Comparison of ENCODE assay signal across 19 cellular contexts in the genomic region with DNA sequence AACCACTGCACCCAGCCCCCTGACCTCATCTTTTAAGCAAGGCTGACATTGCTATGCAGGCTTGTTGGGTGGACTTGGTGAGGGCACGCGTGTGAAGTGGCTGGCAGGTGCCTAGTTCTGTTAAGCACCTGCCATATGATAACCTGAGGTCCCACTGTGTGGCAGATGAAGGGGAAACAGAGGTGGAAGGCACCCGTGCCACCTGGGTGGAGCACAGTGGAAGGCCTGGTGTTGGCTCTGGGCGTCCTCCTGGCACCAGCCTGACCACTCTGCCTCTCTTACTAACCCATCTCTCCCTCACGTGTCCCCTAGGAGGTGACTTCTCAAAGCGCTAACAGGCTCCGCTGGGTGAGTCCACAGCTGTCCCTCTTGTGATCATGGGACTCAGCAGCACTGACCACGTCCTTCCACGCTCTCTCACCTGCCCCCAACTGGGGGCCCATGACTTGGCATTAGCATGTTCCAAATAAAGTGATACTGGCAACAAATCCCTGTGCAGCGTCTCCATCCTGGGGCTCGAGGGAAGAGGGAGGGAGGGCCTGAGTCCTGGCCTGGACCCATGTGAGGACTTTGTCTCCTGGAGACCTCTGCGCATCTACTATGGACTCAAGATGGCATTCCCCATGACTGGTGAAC. TPM values are rescaled to one million over a fixed set of nuclear protein-coding genes. Genes with fewer than 3 reads are reported as not detected.
DNase-seq lines count a peak whose midpoint lies in the region; ATAC-seq, FAIRE-seq and TF ChIP-seq lines count a peak whose summit lies in the region.
"Had no signal": no experiment of that assay in that cellular context is flagged by ENCODE, and none has a peak within 500 bp of the region (broad histone marks: within the 10 kb centered on the region; RNA-seq: fewer than 3 reads in every experiment).

No MANE protein-coding gene starts in this region.

- peaks cover 1% of the 10 kb centered on the region for H3K27me3 ChIP-seq in bronchial epithelial cell (ENCODE audit: control insufficient read depth, insufficient read depth, low read length)
- peaks cover 0 to 30% (median 0%) of the 10 kb centered on the region in 7 donors for H3K27me3 ChIP-seq in spleen (replicated peaks in 1 of 7)
- H3K27me3 ChIP-seq: BLaER1 treated with 17β-estradiol and CSF1 and Interleukin-3, amounts not matched to agents 10 nM and 100 nM had no signal

- H3K27ac ChIP-seq in spleen = no peak overlapping the region
- H3K27ac ChIP-seq: BLaER1 treated with 17β-estradiol and CSF1 and Interleukin-3, amounts not matched to agents 10 nM and 100 nM; GM23248 had no signal

- no peaks in the 10 kb centered on the region for H3K9me3 ChIP-seq in spleen
- H3K9me3 ChIP-seq: BLaER1 treated with 17β-estradiol and CSF1 and Interleukin-3, amounts not matched to agents 10 nM and 100 nM had no signal

- no peak for TF ChIP-seq CTCF in bronchial epithelial cell (IDR thresholded peaks at IDR 0.05; ENCODE audit: insufficient read depth, low read length, severe bottlenecking)
- TF ChIP-seq CTCF in spleen (IDR thresholded peaks at IDR 0.05 in 8 of 11, conservative IDR thresholded peaks at IDR 0.05 in 3 of 11) = no peak

- no peak for TF ChIP-seq POLR2A in spleen (IDR thresholded peaks at IDR 0.05)

- no peaks in the 10 kb centered on the region for H3K9me3 Mint-ChIP-seq in activated naive CD4-positive, alpha-beta T cell treated with anti-CD3 and anti-CD28 coated beads, Interleukin-2, amount 10 ng/mL, durations not matched to agents 7 days and 5 days
- H3K9me3 Mint-ChIP-seq in activated naive CD4-positive, alpha-beta T cell treated with anti-CD3 and anti-CD28 coated beads for 36 hours = no peaks in the 10 kb centered on the region
- H3K9me3 Mint-ChIP-seq: CD8-positive, alpha-beta T cell; IgD-negative memory B cell had no signal

- CTCF ChIA-PET in activated naive CD4-positive, alpha-beta T cell treated with anti-CD3 and anti-CD28 coated beads, Interleukin-2, amount 10 ng/mL, durations not matched to agents 7 days and 5 days (lab: Charles Lee) = no interaction called here
- CTCF ChIA-PET in activated naive CD4-positive, alpha-beta T cell treated with anti-CD3 and anti-CD28 coated beads for 36 hours (lab: Charles Lee) = no interaction called here

- ATAC-seq in GM19328 (IDR thresholded peaks at IDR 0.05; ENCODE audit: unreplicated experiment) = no peak
- ATAC-seq in GM18861 (IDR thresholded peaks at IDR 0.05; ENCODE audit: unreplicated experiment) = no peak
- ATAC-seq: CD8-positive, alpha-beta T cell; GM12878; HepG2 had no signal

- H3K27me3 Mint-ChIP-seq in activated naive CD4-positive, alpha-beta T cell treated with anti-CD3 and anti-CD28 coated beads, Interleukin-2, amount 10 ng/mL, durations not matched to agents 7 days and 5 days = peaks cover 43% of the 10 kb centered on the region
- no peaks in the 10 kb centered on the region for H3K27me3 Mint-ChIP-seq in activated naive CD4-positive, alpha-beta T cell treated with anti-CD3 and anti-CD28 coated beads for 36 hours (ENCODE audit: low read depth)

- no peak overlapping the region for H3K4me3 ChIP-seq in bronchial epithelial cell (ENCODE audit: low read depth, low read length)
- no peak overlapping the region for H3K4me3 ChIP-seq in spleen
- H3K4me3 ChIP-seq: BLaER1 treated with 17β-estradiol and CSF1 and Interleukin-3, amounts not matched to agents 10 nM and 100 nM; GM12878; GM23248 had no signal

- H3K4me1 Mint-ChIP-seq in activated naive CD4-positive, alpha-beta T cell treated with anti-CD3 and anti-CD28 coated beads, Interleukin-2, amount 10 ng/mL, durations not matched to agents 7 days and 5 days = peaks cover 8% of the 10 kb centered on the region
- peaks cover 6% of the 10 kb centered on the region for H3K4me1 Mint-ChIP-seq in activated naive CD4-positive, alpha-beta T cell treated with anti-CD3 and anti-CD28 coated beads for 36 hours (ENCODE audit: low read depth)

- DNase-seq in activated naive CD4-positive, alpha-beta T cell treated with anti-CD3 and anti-CD28 coated beads, Interleukin-2, amount 10 ng/mL, durations not matched to agents 7 days and 5 days = peak; percentile 13
- DNase-seq in activated naive CD4-positive, alpha-beta T cell treated with anti-CD3 and anti-CD28 coated beads for 36 hours = no peak
- no peak for DNase-seq in bronchial epithelial cell (ENCODE audit: low read depth)
- peak; percentile 85 for DNase-seq in mesenteric fat pad (ENCODE audit: low spot score)
- peak; percentile 54 for DNase-seq in spleen
- DNase-seq in activated CD4-positive, alpha-beta T cell treated with anti-CD3 and anti-CD28 coated beads, Interleukin-2, amount 50 U/mL, for 48 hours = no peak
- DNase-seq: Calu3; CD8-positive, alpha-beta T cell; DMS79 treated with DMSO at 0.1 percent for 48 hours; GF-D8; GM23248 had no signal

- H3K36me3 ChIP-seq in bronchial epithelial cell (ENCODE audit: control insufficient read depth, insufficient read depth, low read length) = no peaks in the 10 kb centered on the region
- no peaks in the 10 kb centered on the region for H3K36me3 ChIP-seq in spleen
- H3K36me3 ChIP-seq: BLaER1 treated with 17β-estradiol and CSF1 and Interleukin-3, amounts not matched to agents 10 nM and 100 nM had no signal

- intact Hi-C loops in activated naive CD4-positive, alpha-beta T cell treated with anti-CD3 and anti-CD28 coated beads for 36 hours (cut with micrococcal nuclease) = no loop called here
- intact Hi-C loops in spleen (cut with DNase I; ENCODE audit: low total_unique reads) = no loop called here

- FAIRE-seq in bronchial epithelial cell (lab: Jason Lieb, UNC) = peak; percentile 7
- FAIRE-seq: GM12878, GM19239, HepG2 had no signal

- 80 to 89% (median 85%) methylated on average over 11 to 12 of the region's 12 CpGs for WGBS in spleen, 5 donors

- no peaks in the 10 kb centered on the region for H3K36me3 Mint-ChIP-seq in activated naive CD4-positive, alpha-beta T cell treated with anti-CD3 and anti-CD28 coated beads, Interleukin-2, amount 10 ng/mL, durations not matched to agents 7 days and 5 days
- H3K36me3 Mint-ChIP-seq in activated naive CD4-positive, alpha-beta T cell treated with anti-CD3 and anti-CD28 coated beads for 36 hours (ENCODE audit: low read depth) = no peaks in the 10 kb centered on the region

- H3K4me1 ChIP-seq in spleen = peaks cover 0 to 9% (median 6%) of the 10 kb centered on the region in 6 donors

- H3K27ac Mint-ChIP-seq in activated naive CD4-positive, alpha-beta T cell treated with anti-CD3 and anti-CD28 coated beads, Interleukin-2, amount 10 ng/mL, durations not matched to agents 7 days and 5 days = no peak overlapping the region
- no peak overlapping the region for H3K27ac Mint-ChIP-seq in activated naive CD4-positive, alpha-beta T cell treated with anti-CD3 and anti-CD28 coated beads for 36 hours
- H3K27ac Mint-ChIP-seq: B cell; CD8-positive, alpha-beta T cell; IgD-negative memory B cell had no signal

- H3K4me3 Mint-ChIP-seq in activated naive CD4-positive, alpha-beta T cell treated with anti-CD3 and anti-CD28 coated beads, Interleukin-2, amount 10 ng/mL, durations not matched to agents 7 days and 5 days = no peak overlapping the region
- no peak overlapping the region for H3K4me3 Mint-ChIP-seq in activated naive CD4-positive, alpha-beta T cell treated with anti-CD3 and anti-CD28 coated beads for 36 hours
- H3K4me3 Mint-ChIP-seq: B cell; CD8-positive, alpha-beta T cell; IgD-negative memory B cell had no signal

RNA-seq across cellular contexts. Expression of gene ZNF862, which starts 4.6 kb away (rescaled TPM):
- 10 to 100 TPM; 17.6 to 19.4 TPM for total RNA-seq in activated naive CD4-positive, alpha-beta T cell treated with anti-CD3 and anti-CD28 coated beads for 36 hours
- total RNA-seq in bronchial epithelial cell (5.0 and 8.7 TPM in 2 replicates), mesenteric fat pad (9.4 TPM), spleen (10 to 100 TPM; 19.0 to 39.8 (median 30.2) TPM)
- 1 to 10 TPM; 4.4 to 9.9 (median 6.0) TPM for polyA plus RNA-seq in spleen

RNA-seq across cellular contexts. Expression of gene ATP6V0E2, which starts 40.2 kb away (rescaled TPM):
- 10 to 100 TPM; 31.8 to 32.4 TPM for total RNA-seq in activated naive CD4-positive, alpha-beta T cell treated with anti-CD3 and anti-CD28 coated beads for 36 hours
- total RNA-seq in bronchial epithelial cell (1.6 and 2.6 TPM in 2 replicates), mesenteric fat pad (18.5 TPM), spleen (10 to 100 TPM; 19.3 to 33.3 (median 28.0) TPM)
- polyA plus RNA-seq in spleen = 10 to 100 TPM; 23.0 to 35.4 (median 33.4) TPM

Comparison
In these comparisons a context has a peak if more than half of its experiments do, and no peak if none do; other contexts are left out.
1. DNase-seq: peak in activated naive CD4-positive, alpha-beta T cell treated with anti-CD3 and anti-CD28 coated beads, Interleukin-2, amount 10 ng/mL, durations not matched to agents 7 days and 5 days (single experiment), mesenteric fat pad (single experiment) and spleen (single experiment); none in activated naive CD4-positive, alpha-beta T cell treated with anti-CD3 and anti-CD28 coated beads for 36 hours (single experiment), bronchial epithelial cell (single experiment) and activated CD4-positive, alpha-beta T cell treated with anti-CD3 and anti-CD28 coated beads, Interleukin-2, amount 50 U/mL, for 48 hours (0 of 2).